In genomic region chr17:39769974-39770587, GRCh38 we compare ENCODE assay signal across 8 cellular contexts. TPM values are rescaled to one million over a fixed set of nuclear protein-coding genes. Genes with fewer than 3 reads are reported as not detected.
DNase-seq lines count a peak whose midpoint lies in the region; ATAC-seq and TF ChIP-seq lines count a peak whose summit lies in the region.

No MANE protein-coding gene starts in this region.

- H3K27me3 Mint-ChIP-seq in IgD-negative memory B cell (no peaks in the 10 kb centered on the region), activated B cell treated with CpG ODN at 0.5 μM for 24 hours (no peaks in the 10 kb centered on the region)

- no peaks in the 10 kb centered on the region for H4K20me1 ChIP-seq in osteoblast (ENCODE audit: insufficient read depth, low read length)

- H3K9me3 ChIP-seq in suprapubic skin: no peaks in the 10 kb centered on the region
- no peaks in the 10 kb centered on the region for H3K9me3 ChIP-seq in esophagus muscularis mucosa
- peaks cover 2% of the 10 kb centered on the region for H3K9me3 ChIP-seq in osteoblast (ENCODE audit: low read depth, low read length)

- 34% methylated on average over 8 of the region's 8 CpGs for WGBS in suprapubic skin
- 51% methylated on average over 8 of the region's 8 CpGs for WGBS in esophagus muscularis mucosa

- no peak for TF ChIP-seq POLR2A in suprapubic skin (IDR thresholded peaks at IDR 0.05)
- no peak for TF ChIP-seq POLR2A in esophagus muscularis mucosa (IDR thresholded peaks at IDR 0.05; ENCODE audit: low read depth)

- H3K4me1 Mint-ChIP-seq in IgD-negative memory B cell: peaks cover 75 to 88% (median 81%) of the 10 kb centered on the region in 3 donors
- H3K4me1 Mint-ChIP-seq in activated B cell treated with CpG ODN at 0.5 μM for 24 hours: peaks cover 99% of the 10 kb centered on the region

- TF ChIP-seq EP300 in suprapubic skin (IDR thresholded peaks at IDR 0.05) (no peak), esophagus muscularis mucosa (IDR thresholded peaks at IDR 0.05) (no peak)

- DNase-seq in COR-L47 (lab: John Stamatoyannopoulos, UW) (peak; percentile 73), activated B cell treated with CpG ODN at 0.5 μM for 24 hours (no peak), fibroblast of the aortic adventitia (ENCODE audit: low read depth) (peak; percentile 56), suprapubic skin (ENCODE audit: low spot score in 2 of 2) (no peak), esophagus muscularis mucosa (ENCODE audit: extremely low spot score) (no peak), osteoblast (ENCODE audit: insufficient read length, low spot score, missing footprints) (no peak)

- H3K4me3 ChIP-seq in fibroblast of the aortic adventitia (ENCODE audit: low read depth, low read length) (no peak overlapping the region), suprapubic skin (no peak overlapping the region), esophagus muscularis mucosa (no peak overlapping the region), osteoblast (ENCODE audit: insufficient read depth, low read length) (no peak overlapping the region)

- H3K4me2 ChIP-seq in osteoblast (ENCODE audit: insufficient read depth, low read length): no peak overlapping the region

- H2AFZ ChIP-seq in osteoblast (ENCODE audit: low read length): no peak overlapping the region

- CTCF ChIA-PET in activated B cell treated with CpG ODN at 0.5 μM for 24 hours (lab: Charles Lee): interaction anchor here (0.9 to 1.7 kb wide), 5 partner anchors 12 to 92 kb away, joined by 3 to 10 read pairs (median 3); no protein-coding TSS in a partner anchor

- H3K4me3 Mint-ChIP-seq in IgD-negative memory B cell (peak overlapping the region; percentile 54 to 91 (median 72)), activated B cell treated with CpG ODN at 0.5 μM for 24 hours (peak overlapping the region; percentile 58)

- H3K27me3 ChIP-seq in suprapubic skin (peaks cover 12% of the 10 kb centered on the region), esophagus muscularis mucosa (peaks cover 0 to 23% (median 0%) of the 10 kb centered on the region in 4 donors), osteoblast (ENCODE audit: insufficient read depth, low read length) (peaks cover 56% of the 10 kb centered on the region)

- POLR2A ChIA-PET in activated B cell treated with CpG ODN at 0.5 μM for 24 hours (lab: Charles Lee): interaction anchor here (0.6 to 2.2 kb wide), 14 partner anchors 9 to 210 kb away, joined by 3 to 79 read pairs (median 6); partner anchors contain the start of genes IKZF3, MIEN1 and PSMD3

- H3K36me3 ChIP-seq in suprapubic skin: no peaks in the 10 kb centered on the region
- no peaks in the 10 kb centered on the region for H3K36me3 ChIP-seq in esophagus muscularis mucosa
- H3K36me3 ChIP-seq in osteoblast (ENCODE audit: insufficient read depth, low read length): no peaks in the 10 kb centered on the region

- intact Hi-C loops in activated B cell treated with CpG ODN at 0.5 μM for 24 hours (cut with micrococcal nuclease): loop anchor here (1.0 to 5.0 kb wide), 4 partner anchors 8 to 95 kb away; partner anchors contain the start of gene IKZF3
- intact Hi-C loops in esophagus muscularis mucosa (cut with DNase I): no loop called here

- H3K36me3 Mint-ChIP-seq in IgD-negative memory B cell (peaks cover 21% of the 10 kb centered on the region), activated B cell treated with CpG ODN at 0.5 μM for 24 hours (ENCODE audit: low read depth) (peaks cover 93% of the 10 kb centered on the region)

- H3K9me3 Mint-ChIP-seq in IgD-negative memory B cell (no peaks in the 10 kb centered on the region), activated B cell treated with CpG ODN at 0.5 μM for 24 hours (no peaks in the 10 kb centered on the region)

- peaks cover 7% of the 10 kb centered on the region for H3K4me1 ChIP-seq in suprapubic skin
- no peaks in the 10 kb centered on the region for H3K4me1 ChIP-seq in esophagus muscularis mucosa
- no peaks in the 10 kb centered on the region for H3K4me1 ChIP-seq in osteoblast (ENCODE audit: insufficient read depth, low read length)

- H3K27ac Mint-ChIP-seq in IgD-negative memory B cell (peak overlapping the region; percentile 87 to 98 (median 89)), activated B cell treated with CpG ODN at 0.5 μM for 24 hours (peak overlapping the region; percentile 96)

- ATAC-seq in GM21390 (IDR thresholded peaks at IDR 0.05; ENCODE audit: unreplicated experiment): peak; percentile 53
- peak; percentile 68 for ATAC-seq in activated B cell treated with CpG ODN at 0.5 μM for 24 hours (ENCODE audit: low read depth)

- no peak overlapping the region for H3K27ac ChIP-seq in suprapubic skin
- no peak overlapping the region for H3K27ac ChIP-seq in esophagus muscularis mucosa (replicated peaks in 1 of 4)
- no peak overlapping the region for H3K27ac ChIP-seq in osteoblast (ENCODE audit: low read depth, low read length)

- no peaks in the 10 kb centered on the region for H3K79me2 ChIP-seq in osteoblast (ENCODE audit: insufficient read depth, low read length)

- TF ChIP-seq CTCF in activated B cell treated with CpG ODN at 0.5 μM for 24 hours (IDR thresholded peaks at IDR 0.05) (no peak), fibroblast of the aortic adventitia (IDR thresholded peaks at IDR 0.05; ENCODE audit: insufficient read depth, low read length) (no peak), suprapubic skin (IDR thresholded peaks at IDR 0.05) (no peak), esophagus muscularis mucosa (IDR thresholded peaks at IDR 0.05) (no peak), osteoblast (IDR thresholded peaks at IDR 0.05; ENCODE audit: extremely low read depth, low read depth, low read length) (no peak)

RNA-seq across cellular contexts. Expression of gene GRB7, which starts 32.3 kb away (rescaled TPM):
- not detected for polyA plus RNA-seq in IgD-negative memory B cell
- total RNA-seq in activated B cell treated with CpG ODN at 0.5 μM for 24 hours: 0.44 TPM in 1 of 2 replicates, not detected in the other
- 1.7 TPM in 1 of 2 replicates, not detected in the other for total RNA-seq in fibroblast of the aortic adventitia (ENCODE audit: low replicate concordance)
- total RNA-seq in suprapubic skin: 100 to 1,000 TPM in 1 of 4 donors, 10 to 100 TPM in 3; 49.4 to 114 (median 72.4) TPM
- under 1 TPM; 0.23 to 0.83 (median 0.55) TPM for total RNA-seq in esophagus muscularis mucosa
- under 0.01 and 0.29 TPM in 2 replicates for total RNA-seq in osteoblast

RNA-seq across cellular contexts. Expression of gene MIEN1, which starts 39.7 kb away (rescaled TPM):
- 113 TPM for polyA plus RNA-seq in IgD-negative memory B cell
- 42.2 and 45.7 TPM in 2 replicates for total RNA-seq in activated B cell treated with CpG ODN at 0.5 μM for 24 hours
- total RNA-seq in fibroblast of the aortic adventitia (ENCODE audit: low replicate concordance): 33.1 and 76.0 TPM in 2 replicates
- total RNA-seq in suprapubic skin: 10 to 100 TPM; 43.6 to 54.1 (median 52.1) TPM
- 10 to 100 TPM; 47.0 to 57.3 (median 52.7) TPM for total RNA-seq in esophagus muscularis mucosa
- 14.8 and 16.5 TPM in 2 replicates for total RNA-seq in osteoblast

Comparison
In these comparisons a context has a peak if more than half of its experiments do, and no peak if none do; other contexts are left out.
1. DNase-seq: peak in COR-L47 (single experiment) and fibroblast of the aortic adventitia (single experiment); none in activated B cell treated with CpG ODN at 0.5 μM for 24 hours (single experiment), suprapubic skin (0 of 2), esophagus muscularis mucosa (single experiment) and osteoblast (single experiment).
2. RNA of gene GRB7, which starts 32.3 kb away (total RNA-seq): 49.4 to 114 TPM in suprapubic skin; 1.7 TPM in fibroblast of the aortic adventitia, 0.23 to 0.83 TPM in esophagus muscularis mucosa, 0.44 TPM in activated B cell treated with CpG ODN at 0.5 μM for 24 hours and under 0.01 to 0.29 TPM in osteoblast; every median in the first group is over 10 times any median in the second.